ENCODE assay signal across 1 cellular context in the genomic region with DNA sequence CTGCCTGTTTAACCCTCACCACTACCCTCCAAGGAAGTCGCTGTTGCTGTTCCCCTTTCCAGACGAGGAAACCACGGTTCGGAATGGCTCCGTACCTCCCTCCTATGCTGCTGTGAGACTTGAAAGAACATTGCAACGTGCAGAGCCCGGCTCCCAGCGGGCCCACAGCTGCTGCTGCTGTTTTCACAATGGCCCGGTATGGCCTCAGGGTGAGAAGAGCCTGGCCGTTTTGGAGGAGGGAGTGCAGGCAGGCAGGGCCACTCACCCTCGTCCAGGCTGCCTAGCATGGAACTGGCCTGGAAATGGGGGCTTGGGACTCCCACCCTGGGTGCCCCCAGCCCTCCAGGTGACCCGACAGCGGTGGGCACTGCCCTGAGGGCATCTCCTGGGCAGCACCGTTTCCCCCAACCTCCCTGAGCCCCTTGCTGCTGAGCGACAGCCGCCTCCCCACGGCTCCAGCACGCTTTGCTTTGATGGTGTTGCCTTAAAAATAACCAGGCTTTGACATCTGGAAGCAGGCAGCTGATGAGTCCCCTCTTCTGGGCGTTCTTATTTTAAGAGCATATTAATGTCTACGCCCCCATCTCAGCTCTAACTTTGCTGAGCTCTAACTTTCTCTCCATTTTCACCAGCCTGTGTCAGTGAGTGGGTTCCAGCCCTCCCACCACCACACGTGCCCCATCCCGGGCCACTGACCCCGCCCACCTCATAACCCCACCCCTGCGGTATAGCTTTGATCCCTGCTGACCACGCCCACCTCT.
TF ChIP-seq lines count a peak whose summit lies in the region.

No MANE protein-coding gene starts in this region.

TF ChIP-seq in HepG2, 621 proteins besides CTCF, POLR2A, EP300 and RAD21 (continued from another document and continues in another):
- TF ChIP-seq HBP1 (CRISPR knock-in tag; IDR thresholded peaks at IDR 0.05; ENCODE audit: low read depth) = no peak
- TF ChIP-seq, protein P1, sequence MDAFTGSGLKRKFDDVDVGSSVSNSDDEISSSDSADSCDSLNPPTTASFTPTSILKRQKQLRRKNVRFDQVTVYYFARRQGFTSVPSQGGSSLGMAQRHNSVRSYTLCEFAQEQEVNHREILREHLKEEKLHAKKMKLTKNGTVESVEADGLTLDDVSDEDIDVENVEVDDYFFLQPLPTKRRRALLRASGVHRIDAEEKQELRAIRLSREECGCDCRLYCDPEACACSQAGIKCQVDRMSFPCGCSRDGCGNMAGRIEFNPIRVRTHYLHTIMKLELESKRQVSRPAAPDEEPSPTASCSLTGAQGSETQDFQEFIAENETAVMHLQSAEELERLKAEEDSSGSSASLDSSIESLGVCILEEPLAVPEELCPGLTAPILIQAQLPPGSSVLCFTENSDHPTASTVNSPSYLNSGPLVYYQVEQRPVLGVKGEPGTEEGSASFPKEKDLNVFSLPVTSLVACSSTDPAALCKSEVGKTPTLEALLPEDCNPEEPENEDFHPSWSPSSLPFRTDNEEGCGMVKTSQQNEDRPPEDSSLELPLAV (CRISPR knock-in tag; conservative IDR thresholded peaks at IDR 0.05; ENCODE audit: low read depth) = no peak
- peak; percentile 62 for TF ChIP-seq POLR2AphosphoS5 (IDR thresholded peaks at IDR 0.05; ENCODE audit: low read depth, low read length)
- TF ChIP-seq, protein P2, sequence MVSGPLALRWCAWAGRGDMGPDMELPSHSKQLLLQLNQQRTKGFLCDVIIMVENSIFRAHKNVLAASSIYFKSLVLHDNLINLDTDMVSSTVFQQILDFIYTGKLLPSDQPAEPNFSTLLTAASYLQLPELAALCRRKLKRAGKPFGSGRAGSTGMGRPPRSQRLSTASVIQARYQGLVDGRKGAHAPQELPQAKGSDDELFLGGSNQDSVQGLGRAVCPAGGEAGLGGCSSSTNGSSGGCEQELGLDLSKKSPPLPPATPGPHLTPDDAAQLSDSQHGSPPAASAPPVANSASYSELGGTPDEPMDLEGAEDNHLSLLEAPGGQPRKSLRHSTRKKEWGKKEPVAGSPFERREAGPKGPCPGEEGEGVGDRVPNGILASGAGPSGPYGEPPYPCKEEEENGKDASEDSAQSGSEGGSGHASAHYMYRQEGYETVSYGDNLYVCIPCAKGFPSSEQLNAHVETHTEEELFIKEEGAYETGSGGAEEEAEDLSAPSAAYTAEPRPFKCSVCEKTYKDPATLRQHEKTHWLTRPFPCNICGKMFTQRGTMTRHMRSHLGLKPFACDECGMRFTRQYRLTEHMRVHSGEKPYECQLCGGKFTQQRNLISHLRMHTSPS (CRISPR knock-in tag; IDR thresholded peaks at IDR 0.05; ENCODE audit: low read depth) = no peak
- no peak for TF ChIP-seq ATF7 (IDR thresholded peaks at IDR 0.05)
- no peak for TF ChIP-seq ATF7 (CRISPR knock-in tag; IDR thresholded peaks at IDR 0.05)
- TF ChIP-seq KAT2B (IDR thresholded peaks at IDR 0.05; ENCODE audit: borderline replicate concordance, low read depth, low read length) = no peak
- no peak for TF ChIP-seq PHF8 (CRISPR knock-in tag; IDR thresholded peaks at IDR 0.05)
- no peak for TF ChIP-seq SIX4 (CRISPR knock-in tag; IDR thresholded peaks at IDR 0.05)
- TF ChIP-seq, protein P3, sequence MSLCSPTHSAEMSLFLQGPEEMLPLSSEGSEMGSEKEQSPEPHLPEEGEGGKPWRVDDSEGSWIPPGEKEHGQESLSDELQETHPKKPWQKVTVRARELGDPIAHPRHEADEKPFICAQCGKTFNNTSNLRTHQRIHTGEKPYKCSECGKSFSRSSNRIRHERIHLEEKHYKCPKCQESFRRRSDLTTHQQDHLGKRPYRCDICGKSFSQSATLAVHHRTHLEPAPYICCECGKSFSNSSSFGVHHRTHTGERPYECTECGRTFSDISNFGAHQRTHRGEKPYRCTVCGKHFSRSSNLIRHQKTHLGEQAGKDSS (CRISPR knock-in tag; IDR thresholded peaks at IDR 0.05; ENCODE audit: borderline replicate concordance, low read depth) = no peak
- TF ChIP-seq, protein P4, sequence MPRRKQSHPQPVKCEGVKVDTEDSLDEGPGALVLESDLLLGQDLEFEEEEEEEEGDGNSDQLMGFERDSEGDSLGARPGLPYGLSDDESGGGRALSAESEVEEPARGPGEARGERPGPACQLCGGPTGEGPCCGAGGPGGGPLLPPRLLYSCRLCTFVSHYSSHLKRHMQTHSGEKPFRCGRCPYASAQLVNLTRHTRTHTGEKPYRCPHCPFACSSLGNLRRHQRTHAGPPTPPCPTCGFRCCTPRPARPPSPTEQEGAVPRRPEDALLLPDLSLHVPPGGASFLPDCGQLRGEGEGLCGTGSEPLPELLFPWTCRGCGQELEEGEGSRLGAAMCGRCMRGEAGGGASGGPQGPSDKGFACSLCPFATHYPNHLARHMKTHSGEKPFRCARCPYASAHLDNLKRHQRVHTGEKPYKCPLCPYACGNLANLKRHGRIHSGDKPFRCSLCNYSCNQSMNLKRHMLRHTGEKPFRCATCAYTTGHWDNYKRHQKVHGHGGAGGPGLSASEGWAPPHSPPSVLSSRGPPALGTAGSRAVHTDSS (CRISPR knock-in tag; conservative IDR thresholded peaks at IDR 0.05) = no peak
- no peak for TF ChIP-seq ZFP1 (CRISPR knock-in tag; IDR thresholded peaks at IDR 0.05)
- TF ChIP-seq SAFB2 (CRISPR knock-in tag; IDR thresholded peaks at IDR 0.05; ENCODE audit: borderline replicate concordance, low read depth) = no peak
- TF ChIP-seq TEAD2 (CRISPR knock-in tag; IDR thresholded peaks at IDR 0.05) = no peak
- no peak for TF ChIP-seq FOXK1 (CRISPR knock-in tag; IDR thresholded peaks at IDR 0.05; ENCODE audit: borderline replicate concordance, low read depth)
- no peak for TF ChIP-seq ZNF773 (CRISPR knock-in tag; IDR thresholded peaks at IDR 0.05; ENCODE audit: borderline replicate concordance)
- TF ChIP-seq PITX1 (CRISPR knock-in tag; IDR thresholded peaks at IDR 0.05) = no peak
- TF ChIP-seq, protein P5, sequence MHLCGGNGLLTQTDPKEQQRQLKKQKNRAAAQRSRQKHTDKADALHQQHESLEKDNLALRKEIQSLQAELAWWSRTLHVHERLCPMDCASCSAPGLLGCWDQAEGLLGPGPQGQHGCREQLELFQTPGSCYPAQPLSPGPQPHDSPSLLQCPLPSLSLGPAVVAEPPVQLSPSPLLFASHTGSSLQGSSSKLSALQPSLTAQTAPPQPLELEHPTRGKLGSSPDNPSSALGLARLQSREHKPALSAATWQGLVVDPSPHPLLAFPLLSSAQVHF (CRISPR knock-in tag; IDR thresholded peaks at IDR 0.05) = no peak
- TF ChIP-seq ZNF17 (CRISPR knock-in tag; IDR thresholded peaks at IDR 0.05) = peak; percentile 52; the same call in 1 of the 2 replicates
- TF ChIP-seq ZNF543 (CRISPR knock-in tag; IDR thresholded peaks at IDR 0.05) = no peak
- no peak for TF ChIP-seq ZNF512 (CRISPR knock-in tag; IDR thresholded peaks at IDR 0.05)
- TF ChIP-seq ZNF326 (CRISPR knock-in tag; IDR thresholded peaks at IDR 0.05; ENCODE audit: borderline replicate concordance) = no peak
- TF ChIP-seq GABPA (IDR thresholded peaks at IDR 0.05; ENCODE audit: low read depth, low read length) = no peak
- TF ChIP-seq GABPA (CRISPR knock-in tag; IDR thresholded peaks at IDR 0.05; ENCODE audit: low read depth) = no peak
- no peak for TF ChIP-seq SP1 (IDR thresholded peaks at IDR 0.05)
- TF ChIP-seq SP1 (CRISPR knock-in tag; IDR thresholded peaks at IDR 0.05) = no peak
- TF ChIP-seq ZBTB37 (CRISPR knock-in tag; IDR thresholded peaks at IDR 0.05) = no peak
- TF ChIP-seq ARNT (IDR thresholded peaks at IDR 0.05) = no peak
- TF ChIP-seq TAF1 (CRISPR knock-in tag; IDR thresholded peaks at IDR 0.05) = peak; percentile 43; the same call in 1 of the 2 replicates
- TF ChIP-seq ZNF570 (CRISPR knock-in tag; IDR thresholded peaks at IDR 0.05; ENCODE audit: borderline replicate concordance) = no peak
- TF ChIP-seq POLR2G (IDR thresholded peaks at IDR 0.05; ENCODE audit: low read depth, low read length) = peak; percentile 66
- TF ChIP-seq ZBTB3 (CRISPR knock-in tag; IDR thresholded peaks at IDR 0.05; ENCODE audit: borderline replicate concordance, low read depth) = no peak
- TF ChIP-seq ZNF296 (CRISPR knock-in tag; conservative IDR thresholded peaks at IDR 0.05) = no peak
- TF ChIP-seq KDM5B (CRISPR knock-in tag; IDR thresholded peaks at IDR 0.05; ENCODE audit: borderline replicate concordance) = no peak
- TF ChIP-seq ZNF549 (CRISPR knock-in tag; IDR thresholded peaks at IDR 0.05) = no peak
- no peak for TF ChIP-seq CBFB (CRISPR knock-in tag; IDR thresholded peaks at IDR 0.05)
- TF ChIP-seq, protein P6, sequence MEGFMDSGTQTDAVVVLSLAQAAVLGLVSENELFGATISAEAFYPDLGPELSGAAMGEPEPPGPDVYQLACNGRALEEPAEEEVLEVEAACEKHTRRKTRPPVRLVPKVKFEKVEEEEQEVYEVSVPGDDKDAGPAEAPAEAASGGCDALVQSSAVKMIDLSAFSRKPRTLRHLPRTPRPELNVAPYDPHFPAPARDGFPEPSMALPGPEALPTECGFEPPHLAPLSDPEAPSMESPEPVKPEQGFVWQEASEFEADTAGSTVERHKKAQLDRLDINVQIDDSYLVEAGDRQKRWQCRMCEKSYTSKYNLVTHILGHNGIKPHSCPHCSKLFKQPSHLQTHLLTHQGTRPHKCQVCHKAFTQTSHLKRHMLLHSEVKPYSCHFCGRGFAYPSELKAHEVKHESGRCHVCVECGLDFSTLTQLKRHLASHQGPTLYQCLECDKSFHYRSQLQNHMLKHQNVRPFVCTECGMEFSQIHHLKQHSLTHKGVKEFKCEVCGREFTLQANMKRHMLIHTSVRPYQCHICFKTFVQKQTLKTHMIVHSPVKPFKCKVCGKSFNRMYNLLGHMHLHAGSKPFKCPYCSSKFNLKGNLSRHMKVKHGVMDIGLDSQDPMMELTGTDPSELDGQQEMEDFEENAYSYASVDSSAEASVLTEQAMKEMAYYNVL (CRISPR knock-in tag; IDR thresholded peaks at IDR 0.05; ENCODE audit: borderline replicate concordance) = peak; percentile 72; the same call in 1 of the 2 replicates
- TF ChIP-seq PTBP1 (IDR thresholded peaks at IDR 0.05; ENCODE audit: low read depth, low read length, poor library complexity, severe bottlenecking) = no peak
- TF ChIP-seq, protein P7, sequence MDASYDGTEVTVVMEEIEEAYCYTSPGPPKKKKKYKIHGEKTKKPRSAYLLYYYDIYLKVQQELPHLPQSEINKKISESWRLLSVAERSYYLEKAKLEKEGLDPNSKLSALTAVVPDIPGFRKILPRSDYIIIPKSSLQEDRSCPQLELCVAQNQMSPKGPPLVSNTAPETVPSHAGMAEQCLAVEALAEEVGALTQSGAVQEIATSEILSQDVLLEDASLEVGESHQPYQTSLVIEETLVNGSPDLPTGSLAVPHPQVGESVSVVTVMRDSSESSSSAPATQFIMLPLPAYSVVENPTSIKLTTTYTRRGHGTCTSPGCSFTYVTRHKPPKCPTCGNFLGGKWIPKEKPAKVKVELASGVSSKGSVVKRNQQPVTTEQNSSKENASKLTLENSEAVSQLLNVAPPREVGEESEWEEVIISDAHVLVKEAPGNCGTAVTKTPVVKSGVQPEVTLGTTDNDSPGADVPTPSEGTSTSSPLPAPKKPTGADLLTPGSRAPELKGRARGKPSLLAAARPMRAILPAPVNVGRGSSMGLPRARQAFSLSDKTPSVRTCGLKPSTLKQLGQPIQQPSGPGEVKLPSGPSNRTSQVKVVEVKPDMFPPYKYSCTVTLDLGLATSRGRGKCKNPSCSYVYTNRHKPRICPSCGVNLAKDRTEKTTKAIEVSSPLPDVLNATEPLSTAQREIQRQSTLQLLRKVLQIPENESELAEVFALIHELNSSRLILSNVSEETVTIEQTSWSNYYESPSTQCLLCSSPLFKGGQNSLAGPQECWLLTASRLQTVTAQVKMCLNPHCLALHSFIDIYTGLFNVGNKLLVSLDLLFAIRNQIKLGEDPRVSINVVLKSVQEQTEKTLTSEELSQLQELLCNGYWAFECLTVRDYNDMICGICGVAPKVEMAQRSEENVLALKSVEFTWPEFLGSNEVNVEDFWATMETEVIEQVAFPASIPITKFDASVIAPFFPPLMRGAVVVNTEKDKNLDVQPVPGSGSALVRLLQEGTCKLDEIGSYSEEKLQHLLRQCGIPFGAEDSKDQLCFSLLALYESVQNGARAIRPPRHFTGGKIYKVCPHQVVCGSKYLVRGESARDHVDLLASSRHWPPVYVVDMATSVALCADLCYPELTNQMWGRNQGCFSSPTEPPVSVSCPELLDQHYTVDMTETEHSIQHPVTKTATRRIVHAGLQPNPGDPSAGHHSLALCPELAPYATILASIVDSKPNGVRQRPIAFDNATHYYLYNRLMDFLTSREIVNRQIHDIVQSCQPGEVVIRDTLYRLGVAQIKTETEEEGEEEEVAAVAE (CRISPR knock-in tag; IDR thresholded peaks at IDR 0.05; ENCODE audit: borderline replicate concordance) = no peak
- no peak for TF ChIP-seq NPAS2 (CRISPR knock-in tag; IDR thresholded peaks at IDR 0.05; ENCODE audit: borderline replicate concordance)
- TF ChIP-seq, protein P8, sequence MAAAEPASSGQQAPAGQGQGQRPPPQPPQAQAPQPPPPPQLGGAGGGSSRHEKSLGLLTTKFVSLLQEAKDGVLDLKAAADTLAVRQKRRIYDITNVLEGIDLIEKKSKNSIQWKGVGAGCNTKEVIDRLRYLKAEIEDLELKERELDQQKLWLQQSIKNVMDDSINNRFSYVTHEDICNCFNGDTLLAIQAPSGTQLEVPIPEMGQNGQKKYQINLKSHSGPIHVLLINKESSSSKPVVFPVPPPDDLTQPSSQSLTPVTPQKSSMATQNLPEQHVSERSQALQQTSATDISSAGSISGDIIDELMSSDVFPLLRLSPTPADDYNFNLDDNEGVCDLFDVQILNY (CRISPR knock-in tag; conservative IDR thresholded peaks at IDR 0.05) = no peak
